Comparison of ENCODE assay signal across 18 cellular contexts in genomic region chr13:33927315-33927714, GRCh38.
DNase-seq lines count a peak whose midpoint lies in the region; ATAC-seq and TF ChIP-seq lines count a peak whose summit lies in the region.
"Had no signal": no experiment of that assay in that cellular context is flagged by ENCODE, and none has a peak within 500 bp of the region (broad histone marks: within the 10 kb centered on the region; RNA-seq: fewer than 3 reads in every experiment).

No MANE protein-coding gene starts in this region.

- H3K4me3 ChIP-seq in MG63 (no peak overlapping the region), epithelial cell of esophagus (ENCODE audit: low read length) (no peak overlapping the region), neuronal stem cell (ENCODE audit: low read length in 2 of 2) (no peak overlapping the region)
- H3K4me3 ChIP-seq: SJCRH30, testis had no signal

- no peak overlapping the region for H3K23ac ChIP-seq in neuronal stem cell (ENCODE audit: low read depth, low read length, poor library complexity)

- peaks cover 0 to 7% of the 10 kb centered on the region in 2 donors for H3K4me1 ChIP-seq in neuronal stem cell (ENCODE audit: control insufficient read depth in 2 of 2, insufficient read depth in 1 of 2, low read depth in 1 of 2, low read length in 2 of 2)
- H3K4me1 ChIP-seq: SJCRH30, testis had no signal

- H3K79me1 ChIP-seq in neuronal stem cell (ENCODE audit: low read depth, low read length) = no peaks in the 10 kb centered on the region

- H2BK15ac ChIP-seq in neuronal stem cell (ENCODE audit: low read length) = no peak overlapping the region

- no peaks in the 10 kb centered on the region; the same call in 1 of the 2 replicates for H3K36me3 ChIP-seq in MG63
- no peaks in the 10 kb centered on the region for H3K36me3 ChIP-seq in neuronal stem cell (replicated peaks in 1 of 2; ENCODE audit: control insufficient read depth in 2 of 2, insufficient read depth in 2 of 2, low read length in 2 of 2)
- H3K36me3 ChIP-seq: SJCRH30 had no signal

- TF ChIP-seq CTCF in epithelial cell of esophagus (IDR thresholded peaks at IDR 0.05; ENCODE audit: insufficient read depth, low read depth, low read length, missing control alignments) = no peak

- no peak overlapping the region for H3K9ac ChIP-seq in neuronal stem cell (ENCODE audit: low read depth, low read length, poor library complexity)

- H2BK12ac ChIP-seq in neuronal stem cell (ENCODE audit: low read length) = no peak overlapping the region

- H3K18ac ChIP-seq in neuronal stem cell (ENCODE audit: low read length) = no peak overlapping the region

- no peak overlapping the region for H3K4me3 Mint-ChIP-seq in activated naive CD4-positive, alpha-beta T cell treated with anti-CD3 and anti-CD28 coated beads, Interleukin-2, amount 10 ng/mL, durations not matched to agents 7 days and 5 days
- H3K4me3 Mint-ChIP-seq: nephron had no signal

- H3K27ac ChIP-seq in neuronal stem cell (replicated peaks; ENCODE audit: low read length) = peak overlapping the region; percentile 29
- H3K27ac ChIP-seq: epithelial cell of prostate, SJCRH30, testis had no signal

- no peak overlapping the region for H2AK5ac ChIP-seq in neuronal stem cell (ENCODE audit: low read depth, low read length)

- H4K8ac ChIP-seq in neuronal stem cell (ENCODE audit: low read depth, low read length) = no peak overlapping the region

- H2AFZ ChIP-seq in neuronal stem cell (ENCODE audit: low read length) = peak overlapping the region; percentile 72

- no peak overlapping the region for H2BK120ac ChIP-seq in neuronal stem cell (ENCODE audit: low read depth, low read length)

- no peak overlapping the region for H3K4me2 ChIP-seq in neuronal stem cell (ENCODE audit: insufficient read depth, low read length, poor library complexity, severe bottlenecking)

- no peaks in the 10 kb centered on the region for H3K9me3 Mint-ChIP-seq in activated naive CD4-positive, alpha-beta T cell treated with anti-CD3 and anti-CD28 coated beads, Interleukin-2, amount 10 ng/mL, durations not matched to agents 7 days and 5 days
- H3K9me3 Mint-ChIP-seq: nephron had no signal

- no peaks in the 10 kb centered on the region for H3K27me3 Mint-ChIP-seq in activated naive CD4-positive, alpha-beta T cell treated with anti-CD3 and anti-CD28 coated beads, Interleukin-2, amount 10 ng/mL, durations not matched to agents 7 days and 5 days

- H3K27me3 ChIP-seq in MG63 (no peaks in the 10 kb centered on the region), neuronal stem cell (ENCODE audit: control insufficient read depth in 3 of 3, insufficient read depth in 3 of 3, low read depth in 1 of 3, low read length in 3 of 3) (no peaks in the 10 kb centered on the region)
- H3K27me3 ChIP-seq: SJCRH30, testis had no signal

- no CpG with 5 or more reads among the region's 1 CpG for WGBS in neuronal stem cell (ENCODE audit: extremely low coverage in 2 of 2, insufficient read length in 2 of 2, insufficient replicate concordance in 1 of 2), 2 donors

- CTCF ChIA-PET in activated naive CD4-positive, alpha-beta T cell treated with anti-CD3 and anti-CD28 coated beads, Interleukin-2, amount 10 ng/mL, durations not matched to agents 7 days and 5 days (lab: Charles Lee) = no interaction called here

- no peak overlapping the region for H2BK5ac ChIP-seq in neuronal stem cell (ENCODE audit: low read length)

- no peaks in the 10 kb centered on the region for H3K36me3 Mint-ChIP-seq in activated naive CD4-positive, alpha-beta T cell treated with anti-CD3 and anti-CD28 coated beads, Interleukin-2, amount 10 ng/mL, durations not matched to agents 7 days and 5 days

- no peak for ATAC-seq in GM18868 (IDR thresholded peaks at IDR 0.05; ENCODE audit: unreplicated experiment)

- H3K9me3 ChIP-seq in MG63 (no peaks in the 10 kb centered on the region), neuronal stem cell (replicated peaks in 1 of 2; ENCODE audit: control insufficient read depth in 2 of 2, insufficient read depth in 1 of 2, low read depth in 1 of 2, low read length in 2 of 2) (no peaks in the 10 kb centered on the region)
- H3K9me3 ChIP-seq: SJCRH30, testis had no signal

- H4K91ac ChIP-seq in neuronal stem cell (ENCODE audit: low read depth, low read length, poor library complexity) = no peak overlapping the region

- H3K4ac ChIP-seq in neuronal stem cell (ENCODE audit: low read length) = no peak overlapping the region

- DNase-seq in EH (ENCODE audit: low read depth) (peak; percentile 73), MG63 (peak; percentile 35), epithelial cell of esophagus (ENCODE audit: low read depth) (peak; percentile 39), neuronal stem cell (ENCODE audit: low spot score) (no peak), NCI-H748 (lab: John Stamatoyannopoulos, UW; ENCODE audit: unreplicated experiment) (no peak)
- no peak for DNase-seq in activated naive CD4-positive, alpha-beta T cell treated with anti-CD3 and anti-CD28 coated beads, Interleukin-2, amount 10 ng/mL, durations not matched to agents 7 days and 5 days
- DNase-seq in activated CD8-positive, alpha-beta memory T cell treated with anti-CD3 and anti-CD28 coated beads for 24 hours = no peak
- DNase-seq: activated CD4-positive, CD25-positive, alpha-beta regulatory T cell; activated T-cell treated with anti-CD3 and anti-CD28 coated beads, Interleukin-2, amount 50 U/mL, for 1 hour; central memory CD4-positive, alpha-beta T cell; kidney; NCI-H1417 treated with DMSO at 0.1 percent for 48 hours; NCI-H748 treated with DMSO at 0.1 percent for 48 hours; testis had no signal

- H3K27ac Mint-ChIP-seq in activated naive CD4-positive, alpha-beta T cell treated with anti-CD3 and anti-CD28 coated beads, Interleukin-2, amount 10 ng/mL, durations not matched to agents 7 days and 5 days = no peak overlapping the region
- H3K27ac Mint-ChIP-seq: nephron had no signal

- no peak overlapping the region for H3K14ac ChIP-seq in neuronal stem cell (ENCODE audit: low read length)

- H3K4me1 Mint-ChIP-seq in activated naive CD4-positive, alpha-beta T cell treated with anti-CD3 and anti-CD28 coated beads, Interleukin-2, amount 10 ng/mL, durations not matched to agents 7 days and 5 days = no peaks in the 10 kb centered on the region

Comparison
In these comparisons a context has a peak if more than half of its experiments do, and no peak if none do; other contexts are left out.
1. DNase-seq: peak in EH (single experiment), MG63 (single experiment) and epithelial cell of esophagus (single experiment); none in neuronal stem cell (single experiment), activated naive CD4-positive, alpha-beta T cell treated with anti-CD3 and anti-CD28 coated beads, Interleukin-2, amount 10 ng/mL, durations not matched to agents 7 days and 5 days (single experiment), NCI-H748 (single experiment) and activated CD8-positive, alpha-beta memory T cell treated with anti-CD3 and anti-CD28 coated beads for 24 hours (single experiment).